10 cellular contexts compared by ENCODE assay signal in the genomic region with DNA sequence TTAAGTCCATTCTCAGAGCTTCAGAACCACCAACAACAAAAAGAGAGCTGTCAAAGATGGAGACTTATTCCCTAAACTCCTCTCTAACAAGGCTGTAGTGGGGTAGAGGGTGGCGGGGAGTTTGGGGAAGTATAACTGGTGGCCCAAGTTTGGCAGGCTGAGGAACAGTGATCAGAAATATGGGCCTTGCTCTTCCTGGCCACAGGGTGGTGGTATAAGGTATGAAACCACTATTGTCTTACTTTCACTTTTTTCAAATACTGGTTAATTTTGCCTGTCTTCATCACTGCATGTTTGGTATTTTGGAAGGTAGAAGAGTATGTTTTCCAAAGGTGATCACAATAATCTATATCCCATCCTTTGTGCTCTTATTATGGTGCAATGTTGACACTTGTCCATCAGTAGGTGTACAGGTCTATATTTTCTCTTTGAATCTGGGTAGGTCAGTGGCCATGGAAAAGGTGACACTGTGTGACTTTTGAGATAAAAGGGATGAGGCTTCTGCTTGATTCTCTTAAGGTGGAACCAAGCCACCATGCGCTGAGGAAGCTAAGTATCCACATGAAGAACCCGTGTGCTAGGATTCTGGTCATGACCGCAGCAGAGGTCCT. TPM values are rescaled to one million over a fixed set of nuclear protein-coding genes. Genes with fewer than 3 reads are reported as not detected.
A peak's percentile ranks its signal among the peaks of the same experiment; 100 is the strongest.
DNase-seq lines count a peak whose midpoint lies in the region; ATAC-seq and TF ChIP-seq lines count a peak whose summit lies in the region.
"Had no signal": no experiment of that assay in that cellular context is flagged by ENCODE, and none has a peak within 500 bp of the region (broad histone marks: within the 10 kb centered on the region; RNA-seq: fewer than 3 reads in every experiment).

No MANE protein-coding gene starts in this region.

- intact Hi-C loops in Caco-2 (cut with micrococcal nuclease; ENCODE audit: unreplicated experiment) (loop anchor here (1.0 kb wide), 2 partner anchors 31 to 407 kb away; no protein-coding TSS in a partner anchor), uterus (cut with DNase I; ENCODE audit: low total_unique reads) (no loop called here), aorta (cut with DNase I) (no loop called here), prostate gland (cut with DNase I) (no loop called here)

- H3K27me3 ChIP-seq in Caco-2 (replicated peaks; ENCODE audit: control insufficient read depth, insufficient read depth, low read length) (no peaks in the 10 kb centered on the region), Peyer's patch (no peaks in the 10 kb centered on the region), foreskin keratinocyte (no peaks in the 10 kb centered on the region), uterus (no peaks in the 10 kb centered on the region), aorta (ENCODE audit: control insufficient read depth in 1 of 2, insufficient read depth in 2 of 2, low read length in 1 of 2) (no peaks in the 10 kb centered on the region), prostate gland (replicated peaks; ENCODE audit: insufficient read depth) (no peaks in the 10 kb centered on the region)

- H3K4me3 ChIP-seq in Caco-2 (ENCODE audit: low read depth, low read length) (no peak overlapping the region), Peyer's patch (no peak overlapping the region), uterus (no peak overlapping the region), aorta (ENCODE audit: low read length in 2 of 2) (no peak overlapping the region), prostate gland (no peak overlapping the region)

- BruUV-seq in Caco-2 (replicated peaks; lab: Mats Ljungman, UMichigan) = no TSS peak

- no peaks in the 10 kb centered on the region for H3K27me3 Mint-ChIP-seq in Caco-2 (ENCODE audit: insufficient read depth, unreplicated experiment)

- TF ChIP-seq POLR2A in Peyer's patch (IDR thresholded peaks at IDR 0.05) (no peak), uterus (IDR thresholded peaks at IDR 0.05) (no peak), prostate gland (IDR thresholded peaks at IDR 0.05) (no peak)

- H3K4me1 ChIP-seq in Caco-2 = 0 out of 2 replicates have a peak, but pooled peaks cover 3% of the 10 kb centered on the region
- H3K4me1 ChIP-seq in Peyer's patch = no peaks in the 10 kb centered on the region
- no peaks in the 10 kb centered on the region for H3K4me1 ChIP-seq in foreskin keratinocyte
- H3K4me1 ChIP-seq in uterus = no peaks in the 10 kb centered on the region
- H3K4me1 ChIP-seq in aorta (ENCODE audit: control insufficient read depth in 1 of 2, insufficient read depth in 2 of 2, low read length in 2 of 2) = no peaks in the 10 kb centered on the region
- no peaks in the 10 kb centered on the region for H3K4me1 ChIP-seq in prostate gland (replicated peaks)
- H3K4me1 ChIP-seq: parathyroid adenoma had no signal

- CTCF ChIA-PET in Caco-2 (lab: Charles Lee) = no interaction called here

- TF ChIP-seq CTCF in Caco-2 (IDR thresholded peaks at IDR 0.05; ENCODE audit: insufficient read depth in 1 of 2, low read depth in 1 of 2, low read length in 1 of 2, severe bottlenecking in 1 of 2, unreplicated experiment in 1 of 2) (peak; percentile 63 to 67), Peyer's patch (IDR thresholded peaks at IDR 0.05) (peak in 4 of 6 experiments; percentile 28 to 44 (median 32)), foreskin keratinocyte (conservative IDR thresholded peaks at IDR 0.05) (peak; percentile 61), uterus (IDR thresholded peaks at IDR 0.05) (no peak), prostate gland (IDR thresholded peaks at IDR 0.05) (peak in 2 of 4 experiments; percentile 22 to 24)

- H3K9me3 ChIP-seq in Caco-2 (no peaks in the 10 kb centered on the region), Peyer's patch (no peaks in the 10 kb centered on the region), uterus (no peaks in the 10 kb centered on the region), aorta (ENCODE audit: control insufficient read depth, low read length) (no peaks in the 10 kb centered on the region), prostate gland (no peaks in the 10 kb centered on the region)

- no peak overlapping the region for H3K4me3 Mint-ChIP-seq in Caco-2 (ENCODE audit: unreplicated experiment)

- WGBS in aorta, 2 donors = 91 to 93% methylated on average over 4 of the region's 4 CpGs
- 92% methylated on average over 4 of the region's 4 CpGs for WGBS in prostate gland

- ATAC-seq in GM18909 (IDR thresholded peaks at IDR 0.05; ENCODE audit: poor library complexity, unreplicated experiment) (peak; percentile 99), HG03025 (IDR thresholded peaks at IDR 0.05; ENCODE audit: low FRiP score, unreplicated experiment) (peak; percentile 96), foreskin keratinocyte (peak; percentile 77), aorta (ENCODE audit: low FRiP score) (no peak)

- POLR2A ChIA-PET in Caco-2 (lab: Charles Lee) = no interaction called here

- DNase-seq in Caco-2 (peak in 1 of 2 experiments; percentile 30), Peyer's patch (no peak), foreskin keratinocyte (peak in 1 of 2 donors; percentile 18), uterus (no peak), aorta (no peak), prostate gland (ENCODE audit: low spot score) (no peak)

- no peaks in the 10 kb centered on the region for H3K36me3 ChIP-seq in Caco-2 (ENCODE audit: control insufficient read depth, insufficient read depth, low read length)
- no peaks in the 10 kb centered on the region for H3K36me3 ChIP-seq in Peyer's patch
- no peaks in the 10 kb centered on the region for H3K36me3 ChIP-seq in uterus
- no peaks in the 10 kb centered on the region for H3K36me3 ChIP-seq in aorta (ENCODE audit: control insufficient read depth in 1 of 2, insufficient read depth in 2 of 2, low read length in 1 of 2)
- H3K36me3 ChIP-seq in prostate gland = no peaks in the 10 kb centered on the region

- H3K27ac ChIP-seq in Peyer's patch (no peak overlapping the region), foreskin keratinocyte (no peak overlapping the region), uterus (no peak overlapping the region), aorta (ENCODE audit: low read depth in 1 of 2, low read length in 2 of 2) (no peak overlapping the region), prostate gland (no peak overlapping the region)
- H3K27ac ChIP-seq: parathyroid adenoma had no signal

- no peak overlapping the region for H3K27ac Mint-ChIP-seq in Caco-2 (ENCODE audit: unreplicated experiment)

- H3K36me3 Mint-ChIP-seq in Caco-2 (ENCODE audit: insufficient read depth, unreplicated experiment) = no peaks in the 10 kb centered on the region

- no peaks in the 10 kb centered on the region for H3K9me3 Mint-ChIP-seq in Caco-2 (ENCODE audit: unreplicated experiment)

- no peaks in the 10 kb centered on the region for H3K4me1 Mint-ChIP-seq in Caco-2 (ENCODE audit: low read depth, unreplicated experiment)

RNA-seq across cellular contexts. Expression of gene GPC5, which starts 23.2 kb away (rescaled TPM):
- total RNA-seq in Caco-2 (2022) = 3.8 and 4.1 TPM in 2 replicates
- 1 to 10 TPM in 1 of 4 donors, not detected in 3; 4.1 TPM for total RNA-seq in Peyer's patch
- 0.03 and 0.11 TPM in 2 replicates for total RNA-seq in foreskin keratinocyte
- not detected in 2 replicates for polyA plus RNA-seq in foreskin keratinocyte
- total RNA-seq in uterus = 10 to 100 TPM in 1 of 4 donors, 1 to 10 TPM in 1, under 1 TPM in 1, not detected in 1; 0.24 to 30.8 (median 1.8) TPM
- 1 to 10 TPM in 1 of 2 donors, under 1 TPM in 1; 0.97 to 1.5 TPM for total RNA-seq in aorta
- polyA plus RNA-seq in aorta = not detected
- total RNA-seq in prostate gland = 10 to 100 TPM in 1 of 2 donors, under 1 TPM in 1; 0.23 to 35.0 TPM
- total RNA-seq: T-helper 2 cell treated with Interferon-gamma antibody and Interleukin-4, amounts not matched to agents 100 ng/mL and 5 ng/mL, for 36 hours had no signal

RNA-seq across cellular contexts. Expression of gene MIR17HG, which starts 27.7 kb away (rescaled TPM):
- total RNA-seq in Caco-2 (2022) (13.1 and 16.6 TPM in 2 replicates), Peyer's patch (10 to 100 TPM in 1 of 4 donors, 1 to 10 TPM in 2, under 1 TPM in 1; 0.88 to 10.4 (median 4.5) TPM), foreskin keratinocyte (7.9 and 9.0 TPM in 2 replicates), uterus (10 to 100 TPM in 1 of 4 donors, 1 to 10 TPM in 3; 3.3 to 16.2 (median 4.6) TPM), aorta (1 to 10 TPM; 5.0 to 7.7 TPM), prostate gland (1 to 10 TPM; 1.0 to 2.9 TPM)
- polyA plus RNA-seq in foreskin keratinocyte (1.7 and 2.2 TPM in 2 replicates), aorta (1 to 10 TPM; 1.0 to 2.6 TPM)

Comparison
In these comparisons a context has a peak if more than half of its experiments do, and no peak if none do; other contexts are left out.
1. CTCF ChIP-seq: peak in Caco-2 (2 of 2), Peyer's patch (4 of 6) and foreskin keratinocyte (single experiment); none in uterus (0 of 4).